In genomic region chr15:98651581-98652220, GRCh38 we compare ENCODE assay signal across 1 cellular context.
TF ChIP-seq lines count a peak whose summit lies in the region.

No MANE protein-coding gene starts in this region.

TF ChIP-seq in HEK293, 187 proteins besides CTCF, POLR2A, EP300 and RAD21 (continued from another document):
- TF ChIP-seq ZNF416 (tag by site-specific recombination; IDR thresholded peaks at IDR 0.05): no peak
